ENCODE assay signal across 8 cellular contexts in genomic region chr20:50146732-50147662, GRCh38. TPM values are rescaled to one million over a fixed set of nuclear protein-coding genes. Genes with fewer than 3 reads are reported as not detected.
DNase-seq lines count a peak whose midpoint lies in the region; ATAC-seq and TF ChIP-seq lines count a peak whose summit lies in the region.

No MANE protein-coding gene starts in this region.

- H2AFZ ChIP-seq in ACC112 (ENCODE audit: low read length, unreplicated experiment) (no peak overlapping the region), fibroblast of lung (ENCODE audit: low read length) (no peak overlapping the region)

- intact Hi-C loops in sigmoid colon (cut with DNase I) = no loop called here

- H3K4me1 ChIP-seq in ACC112 (ENCODE audit: control insufficient read depth, insufficient read depth, low read length, unreplicated experiment) = peaks cover 74% of the 10 kb centered on the region
- H3K4me1 ChIP-seq in fibroblast of lung (ENCODE audit: control insufficient read depth, extremely low read depth, insufficient read depth, low read length) = peaks cover 21% of the 10 kb centered on the region
- peaks cover 0 to 87% (median 63%) of the 10 kb centered on the region in 4 donors for H3K4me1 ChIP-seq in sigmoid colon

- H3K27me3 ChIP-seq in ACC112 (ENCODE audit: insufficient read depth, low read length) = no peaks in the 10 kb centered on the region
- H3K27me3 ChIP-seq in fibroblast of lung (ENCODE audit: control insufficient read depth, insufficient read depth, low read length) = no peaks in the 10 kb centered on the region
- no peaks in the 10 kb centered on the region for H3K27me3 ChIP-seq in sigmoid colon

- H3K9ac ChIP-seq in fibroblast of lung (ENCODE audit: insufficient read depth, low read length) = no peak overlapping the region

- peak overlapping the region; percentile 84 for H3K27ac ChIP-seq in ACC112 (ENCODE audit: low read depth, low read length)
- H3K27ac ChIP-seq in fibroblast of lung (ENCODE audit: insufficient read depth, low read length) = peak overlapping the region; percentile 38
- H3K27ac ChIP-seq in sigmoid colon = peak overlapping the region; percentile 44 to 79 (median 60)

- H3K36me3 ChIP-seq in ACC112 (ENCODE audit: insufficient read depth, low read length) = peaks cover 7% of the 10 kb centered on the region; the same call in 1 of the 2 replicates
- peaks cover 28% of the 10 kb centered on the region for H3K36me3 ChIP-seq in fibroblast of lung (ENCODE audit: control insufficient read depth, insufficient read depth, low read length)
- peaks cover 8 to 28% (median 10%) of the 10 kb centered on the region in 4 donors for H3K36me3 ChIP-seq in sigmoid colon

- peak overlapping the region; percentile 26 for H3K4me2 ChIP-seq in fibroblast of lung (ENCODE audit: extremely low read depth, insufficient read depth, low read length)

- H3K4me3 ChIP-seq in ACC112 (ENCODE audit: low read depth, low read length) (no peak overlapping the region), fibroblast of lung (replicated peaks in 1 of 4; ENCODE audit: control extremely low read depth in 1 of 4, insufficient read depth in 1 of 4, low read depth in 3 of 4, low read length in 4 of 4) (no peak overlapping the region), sigmoid colon (no peak overlapping the region)

- H3K79me2 ChIP-seq in ACC112 (ENCODE audit: control insufficient read depth, insufficient read depth, low read length, unreplicated experiment) (peaks cover 81% of the 10 kb centered on the region), fibroblast of lung (ENCODE audit: control insufficient read depth, insufficient read depth, low read length) (peaks cover 76% of the 10 kb centered on the region)

- DNase-seq in NCI-H2029 (lab: John Stamatoyannopoulos, UW) = peak; percentile 85
- peak; percentile 78 for DNase-seq in activated CD8-positive, alpha-beta memory T cell treated with anti-CD3 and anti-CD28 coated beads, Interleukin-2, amount 50 U/mL, for 48 hours
- peak; percentile 34 to 55 for DNase-seq in fibroblast of lung (ENCODE audit: low read depth in 2 of 2)
- no peak for DNase-seq in sigmoid colon
- DNase-seq in pons (ENCODE audit: low spot score) = no peak
- no peak for DNase-seq in GM03348 (ENCODE audit: low spot score)

- peak; percentile 61 for ATAC-seq in GM21360 (IDR thresholded peaks at IDR 0.05; ENCODE audit: unreplicated experiment)

- 39 to 57% methylated on average over 17 of the region's 17 CpGs for WGBS in sigmoid colon, 2 donors

- H3K9me3 ChIP-seq in fibroblast of lung (ENCODE audit: control insufficient read depth, insufficient read depth, low read depth, low read length) = no peaks in the 10 kb centered on the region
- H3K9me3 ChIP-seq in sigmoid colon = no peaks in the 10 kb centered on the region

- no peak for TF ChIP-seq CTCF in fibroblast of lung (conservative IDR thresholded peaks at IDR 0.05 in 1 of 2, IDR thresholded peaks at IDR 0.05 in 1 of 2; ENCODE audit: low read depth in 1 of 2, low read length in 2 of 2)
- TF ChIP-seq CTCF in sigmoid colon (IDR thresholded peaks at IDR 0.05) = no peak

- no peak for TF ChIP-seq POLR2A in sigmoid colon (IDR thresholded peaks at IDR 0.05)

- no peaks in the 10 kb centered on the region for H4K20me1 ChIP-seq in fibroblast of lung (ENCODE audit: control insufficient read depth, extremely low read depth, insufficient read depth, low read length)

- no peak for TF ChIP-seq EP300 in sigmoid colon (IDR thresholded peaks at IDR 0.05)

RNA-seq across cellular contexts. Expression of gene PEDS1, which starts 6.5 kb away (rescaled TPM):
- total RNA-seq in fibroblast of lung (7.2 and 8.3 TPM in 2 replicates), sigmoid colon (10 to 100 TPM; 19.1 to 27.4 (median 22.6) TPM)
- polyA plus RNA-seq in fibroblast of lung (41.1 and 56.9 TPM in 2 replicates), sigmoid colon (10 to 100 TPM; 13.8 to 24.2 (median 14.3) TPM)
- polyA plus RNA-seq in fibroblast of lung (2012) = 33.2 and 52.3 TPM in 2 replicates
- polyA minus RNA-seq in fibroblast of lung (ENCODE audit: low replicate concordance) = 107 and 139 TPM in 2 replicates

RNA-seq across cellular contexts. Expression of gene UBE2V1, which starts 34.0 kb away (rescaled TPM):
- total RNA-seq in fibroblast of lung (31.7 and 33.4 TPM in 2 replicates), sigmoid colon (100 to 1,000 TPM in 1 of 4 donors, 10 to 100 TPM in 3; 55.0 to 117 (median 65.6) TPM)
- polyA plus RNA-seq in fibroblast of lung (193 and 217 TPM in 2 replicates), sigmoid colon (10 to 100 TPM; 80.4 to 94.1 (median 91.3) TPM)
- polyA plus RNA-seq in fibroblast of lung (2012) = 148 and 150 TPM in 2 replicates
- polyA minus RNA-seq in fibroblast of lung (ENCODE audit: low replicate concordance) = 51.1 and 51.5 TPM in 2 replicates

RNA-seq across cellular contexts. Expression of gene CEBPB, which starts 43.6 kb away (rescaled TPM):
- total RNA-seq in fibroblast of lung (87.1 and 106 TPM in 2 replicates), sigmoid colon (100 to 1,000 TPM in 2 of 4 donors, 10 to 100 TPM in 2; 53.2 to 173 (median 93.6) TPM)
- polyA plus RNA-seq in fibroblast of lung (15.6 and 21.0 TPM in 2 replicates), sigmoid colon (10 to 100 TPM in 2 of 3 donors, 1 to 10 TPM in 1; 6.9 to 17.4 (median 12.2) TPM)
- 41.0 and 47.6 TPM in 2 replicates for polyA plus RNA-seq in fibroblast of lung (2012)
- 3.7 and 7.4 TPM in 2 replicates for polyA minus RNA-seq in fibroblast of lung (ENCODE audit: low replicate concordance)

Comparison
In these comparisons a context has a peak if more than half of its experiments do, and no peak if none do; other contexts are left out.
1. DNase-seq: peak in NCI-H2029 (single experiment), activated CD8-positive, alpha-beta memory T cell treated with anti-CD3 and anti-CD28 coated beads, Interleukin-2, amount 50 U/mL, for 48 hours (single experiment) and fibroblast of lung (2 of 2); none in sigmoid colon (single experiment), pons (single experiment) and GM03348 (single experiment).
2. Peak in every context shown above with its lines, with median percentiles within 50 percentile points of each other: H3K27ac ChIP-seq.